1 cellular context compared by ENCODE assay signal in the genomic region with DNA sequence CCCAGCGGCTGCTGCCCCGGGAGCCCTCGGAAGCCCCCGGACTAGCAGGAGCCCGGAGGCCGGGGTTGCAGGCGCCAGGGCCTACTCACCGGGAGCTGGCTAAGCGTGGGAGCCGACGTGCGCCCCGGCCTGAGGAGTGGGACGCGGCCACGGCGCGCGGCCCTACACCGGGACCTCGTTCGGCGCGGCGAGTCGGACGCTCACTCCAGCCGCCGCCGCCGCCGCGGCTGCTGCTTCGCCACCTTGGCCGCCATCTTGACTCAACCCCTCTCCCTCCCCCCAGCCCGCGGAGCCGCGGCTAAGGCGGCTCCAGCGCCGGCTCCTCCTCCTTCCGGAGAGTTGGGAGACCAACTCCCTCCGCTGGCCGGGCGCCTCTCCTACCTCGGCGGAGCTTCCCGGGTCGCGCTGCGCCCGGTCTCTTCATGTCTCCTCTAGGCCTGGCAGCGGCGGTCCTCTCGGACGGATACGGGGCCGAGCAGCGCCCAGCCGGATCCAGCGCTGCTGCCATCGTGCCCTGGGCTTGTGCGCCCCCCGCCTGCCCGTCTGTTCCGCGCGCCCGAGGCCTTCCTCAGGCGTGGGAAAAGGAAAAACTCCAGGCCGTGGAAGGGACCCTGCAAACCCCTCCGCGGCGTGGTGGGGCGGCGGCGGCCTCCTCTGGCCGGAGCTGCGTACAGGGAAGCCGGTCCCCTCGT.
A peak's percentile ranks its signal among the peaks of the same experiment; 100 is the strongest.
TF ChIP-seq lines count a peak whose summit lies in the region.

NCOR1 (minus strand) TSS at position 262 of the 692 bp plus-strand sequence. CDS start 20,965 bp downstream, outside the sequence.

TF ChIP-seq in HepG2, 621 proteins besides CTCF, POLR2A, EP300 and RAD21 (continued from another document and continues in another):
- TF ChIP-seq PHF20 (CRISPR knock-in tag; IDR thresholded peaks at IDR 0.05) (peak; percentile 73; the same call in 1 of the 2 replicates), HOXA9 (CRISPR knock-in tag; IDR thresholded peaks at IDR 0.05; ENCODE audit: borderline replicate concordance) (peak; percentile 48; the same call in 1 of the 2 replicates), HES4 (CRISPR knock-in tag; IDR thresholded peaks at IDR 0.05; ENCODE audit: borderline replicate concordance) (peak; percentile 57), ZSCAN29 (CRISPR knock-in tag; conservative IDR thresholded peaks at IDR 0.05) (0 out of 2 replicates have a peak, but pooled peaks have one; percentile 14), ZNF335 (CRISPR knock-in tag; IDR thresholded peaks at IDR 0.05) (peak; percentile 68; the same call in 1 of the 2 replicates), TGIF2 (CRISPR knock-in tag; IDR thresholded peaks at IDR 0.05) (peak; percentile 45), YY1 (IDR thresholded peaks at IDR 0.05; ENCODE audit: insufficient read depth, insufficient replicate concordance, low read depth, low read length) (peak; percentile 97), ZNF605 (CRISPR knock-in tag; IDR thresholded peaks at IDR 0.05) (peak; percentile 96; the same call in 1 of the 2 replicates), ZFAT (CRISPR knock-in tag; conservative IDR thresholded peaks at IDR 0.05) (0 out of 2 replicates have a peak, but pooled peaks have one; percentile 53), ZNF333 (CRISPR knock-in tag; IDR thresholded peaks at IDR 0.05; ENCODE audit: borderline replicate concordance) (peak; percentile 94), YEATS2 (CRISPR knock-in tag; IDR thresholded peaks at IDR 0.05; ENCODE audit: borderline replicate concordance) (peak; percentile 81), ZBTB21 (CRISPR knock-in tag; IDR thresholded peaks at IDR 0.05) (0 out of 2 replicates have a peak, but pooled peaks have one; percentile 25), ZNF792 (CRISPR knock-in tag; IDR thresholded peaks at IDR 0.05) (peak; percentile 55; the same call in 1 of the 2 replicates), ZNF256 (CRISPR knock-in tag; conservative IDR thresholded peaks at IDR 0.05) (no peak), ZNF143 (CRISPR knock-in tag; IDR thresholded peaks at IDR 0.05) (peak; percentile 42; the same call in 1 of the 2 replicates), MAZ (IDR thresholded peaks at IDR 0.05; ENCODE audit: borderline replicate concordance, low read depth, low read length) (peak; percentile 62; the same call in 1 of the 2 replicates), MAZ (CRISPR knock-in tag; IDR thresholded peaks at IDR 0.05; ENCODE audit: low read depth) (peak; percentile 76; the same call in 1 of the 2 replicates), ZBTB39 (CRISPR knock-in tag; IDR thresholded peaks at IDR 0.05) (0 out of 2 replicates have a peak, but pooled peaks have one; percentile 61), ZC3H4 (CRISPR knock-in tag; IDR thresholded peaks at IDR 0.05; ENCODE audit: borderline replicate concordance) (no peak), THRA (CRISPR knock-in tag; IDR thresholded peaks at IDR 0.05; ENCODE audit: borderline replicate concordance) (peak; percentile 33; the same call in 1 of the 2 replicates), SIX1 (CRISPR knock-in tag; IDR thresholded peaks at IDR 0.05; ENCODE audit: borderline replicate concordance) (no peak; the same call in 1 of the 2 replicates), ARID5B (CRISPR knock-in tag; IDR thresholded peaks at IDR 0.05) (peak; percentile 42), ZNF205 (CRISPR knock-in tag; IDR thresholded peaks at IDR 0.05) (0 out of 2 replicates have a peak, but pooled peaks have one; percentile 71), DR1 (CRISPR knock-in tag; IDR thresholded peaks at IDR 0.05) (peak; percentile 46; the same call in 1 of the 2 replicates), ARNTL (CRISPR knock-in tag; IDR thresholded peaks at IDR 0.05) (peak; percentile 11; the same call in 1 of the 2 replicates), AKAP8 (CRISPR knock-in tag; IDR thresholded peaks at IDR 0.05) (no peak), ZNF441 (CRISPR knock-in tag; IDR thresholded peaks at IDR 0.05; ENCODE audit: borderline replicate concordance) (peak; percentile 61; the same call in 1 of the 2 replicates), KMT2A (CRISPR knock-in tag; IDR thresholded peaks at IDR 0.05) (peak; percentile 73), ZNF766 (CRISPR knock-in tag; IDR thresholded peaks at IDR 0.05; ENCODE audit: borderline replicate concordance) (peak; percentile 79), HIVEP1 (CRISPR knock-in tag; IDR thresholded peaks at IDR 0.05) (peak; percentile 75; the same call in 1 of the 2 replicates), MEIS1 (CRISPR knock-in tag; IDR thresholded peaks at IDR 0.05; ENCODE audit: borderline replicate concordance) (peak; percentile 23; the same call in 1 of the 2 replicates), ETV6 (CRISPR knock-in tag; conservative IDR thresholded peaks at IDR 0.05) (0 out of 2 replicates have a peak, but pooled peaks have one; percentile 26), KDM3A (CRISPR knock-in tag; IDR thresholded peaks at IDR 0.05; ENCODE audit: low read depth) (peak; percentile 92), KLF13 (CRISPR knock-in tag; IDR thresholded peaks at IDR 0.05) (peak; percentile 79; the same call in 1 of the 2 replicates), ZNF547 (CRISPR knock-in tag; IDR thresholded peaks at IDR 0.05) (peak; percentile 24; the same call in 1 of the 2 replicates), GATAD2A (CRISPR knock-in tag; IDR thresholded peaks at IDR 0.05) (peak; percentile 76)
- TF ChIP-seq, protein P1, sequence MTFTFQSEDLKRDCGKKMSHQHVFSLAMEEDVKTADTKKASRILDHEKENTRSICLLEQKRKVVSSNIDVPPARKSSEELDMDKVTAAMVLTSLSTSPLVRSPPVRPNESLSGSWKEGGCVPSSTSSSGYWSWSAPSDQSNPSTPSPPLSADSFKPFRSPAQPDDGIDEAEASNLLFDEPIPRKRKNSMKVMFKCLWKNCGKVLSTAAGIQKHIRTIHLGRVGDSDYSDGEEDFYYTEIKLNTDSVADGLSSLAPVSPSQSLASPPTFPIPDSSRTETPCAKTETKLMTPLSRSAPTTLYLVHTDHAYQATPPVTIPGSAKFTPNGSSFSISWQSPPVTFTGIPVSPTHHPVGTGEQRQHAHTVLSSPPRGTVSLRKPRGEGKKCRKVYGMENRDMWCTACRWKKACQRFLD (CRISPR knock-in tag; IDR thresholded peaks at IDR 0.05; ENCODE audit: borderline replicate concordance): no peak; the same call in 1 of the 2 replicates
- TF ChIP-seq, protein P2, sequence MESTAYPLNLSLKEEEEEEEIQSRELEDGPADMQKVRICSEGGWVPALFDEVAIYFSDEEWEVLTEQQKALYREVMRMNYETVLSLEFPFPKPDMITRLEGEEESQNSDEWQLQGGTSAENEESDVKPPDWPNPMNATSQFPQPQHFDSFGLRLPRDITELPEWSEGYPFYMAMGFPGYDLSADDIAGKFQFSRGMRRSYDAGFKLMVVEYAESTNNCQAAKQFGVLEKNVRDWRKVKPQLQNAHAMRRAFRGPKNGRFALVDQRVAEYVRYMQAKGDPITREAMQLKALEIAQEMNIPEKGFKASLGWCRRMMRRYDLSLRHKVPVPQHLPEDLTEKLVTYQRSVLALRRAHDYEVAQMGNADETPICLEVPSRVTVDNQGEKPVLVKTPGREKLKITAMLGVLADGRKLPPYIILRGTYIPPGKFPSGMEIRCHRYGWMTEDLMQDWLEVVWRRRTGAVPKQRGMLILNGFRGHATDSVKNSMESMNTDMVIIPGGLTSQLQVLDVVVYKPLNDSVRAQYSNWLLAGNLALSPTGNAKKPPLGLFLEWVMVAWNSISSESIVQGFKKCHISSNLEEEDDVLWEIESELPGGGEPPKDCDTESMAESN (CRISPR knock-in tag; conservative IDR thresholded peaks at IDR 0.05): peak; percentile 63; the same call in 1 of the 2 replicates
- TF ChIP-seq, protein P3, sequence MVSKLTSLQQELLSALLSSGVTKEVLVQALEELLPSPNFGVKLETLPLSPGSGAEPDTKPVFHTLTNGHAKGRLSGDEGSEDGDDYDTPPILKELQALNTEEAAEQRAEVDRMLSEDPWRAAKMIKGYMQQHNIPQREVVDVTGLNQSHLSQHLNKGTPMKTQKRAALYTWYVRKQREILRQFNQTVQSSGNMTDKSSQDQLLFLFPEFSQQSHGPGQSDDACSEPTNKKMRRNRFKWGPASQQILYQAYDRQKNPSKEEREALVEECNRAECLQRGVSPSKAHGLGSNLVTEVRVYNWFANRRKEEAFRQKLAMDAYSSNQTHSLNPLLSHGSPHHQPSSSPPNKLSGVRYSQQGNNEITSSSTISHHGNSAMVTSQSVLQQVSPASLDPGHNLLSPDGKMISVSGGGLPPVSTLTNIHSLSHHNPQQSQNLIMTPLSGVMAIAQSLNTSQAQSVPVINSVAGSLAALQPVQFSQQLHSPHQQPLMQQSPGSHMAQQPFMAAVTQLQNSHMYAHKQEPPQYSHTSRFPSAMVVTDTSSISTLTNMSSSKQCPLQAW (CRISPR knock-in tag; IDR thresholded peaks at IDR 0.05): peak; percentile 57; the same call in 1 of the 2 replicates
- TF ChIP-seq, protein P4, sequence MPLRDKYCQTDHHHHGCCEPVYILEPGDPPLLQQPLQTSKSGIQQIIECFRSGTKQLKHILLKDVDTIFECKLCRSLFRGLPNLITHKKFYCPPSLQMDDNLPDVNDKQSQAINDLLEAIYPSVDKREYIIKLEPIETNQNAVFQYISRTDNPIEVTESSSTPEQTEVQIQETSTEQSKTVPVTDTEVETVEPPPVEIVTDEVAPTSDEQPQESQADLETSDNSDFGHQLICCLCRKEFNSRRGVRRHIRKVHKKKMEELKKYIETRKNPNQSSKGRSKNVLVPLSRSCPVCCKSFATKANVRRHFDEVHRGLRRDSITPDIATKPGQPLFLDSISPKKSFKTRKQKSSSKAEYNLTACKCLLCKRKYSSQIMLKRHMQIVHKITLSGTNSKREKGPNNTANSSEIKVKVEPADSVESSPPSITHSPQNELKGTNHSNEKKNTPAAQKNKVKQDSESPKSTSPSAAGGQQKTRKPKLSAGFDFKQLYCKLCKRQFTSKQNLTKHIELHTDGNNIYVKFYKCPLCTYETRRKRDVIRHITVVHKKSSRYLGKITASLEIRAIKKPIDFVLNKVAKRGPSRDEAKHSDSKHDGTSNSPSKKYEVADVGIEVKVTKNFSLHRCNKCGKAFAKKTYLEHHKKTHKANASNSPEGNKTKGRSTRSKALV (CRISPR knock-in tag; IDR thresholded peaks at IDR 0.05): no peak
- TF ChIP-seq, protein P5, sequence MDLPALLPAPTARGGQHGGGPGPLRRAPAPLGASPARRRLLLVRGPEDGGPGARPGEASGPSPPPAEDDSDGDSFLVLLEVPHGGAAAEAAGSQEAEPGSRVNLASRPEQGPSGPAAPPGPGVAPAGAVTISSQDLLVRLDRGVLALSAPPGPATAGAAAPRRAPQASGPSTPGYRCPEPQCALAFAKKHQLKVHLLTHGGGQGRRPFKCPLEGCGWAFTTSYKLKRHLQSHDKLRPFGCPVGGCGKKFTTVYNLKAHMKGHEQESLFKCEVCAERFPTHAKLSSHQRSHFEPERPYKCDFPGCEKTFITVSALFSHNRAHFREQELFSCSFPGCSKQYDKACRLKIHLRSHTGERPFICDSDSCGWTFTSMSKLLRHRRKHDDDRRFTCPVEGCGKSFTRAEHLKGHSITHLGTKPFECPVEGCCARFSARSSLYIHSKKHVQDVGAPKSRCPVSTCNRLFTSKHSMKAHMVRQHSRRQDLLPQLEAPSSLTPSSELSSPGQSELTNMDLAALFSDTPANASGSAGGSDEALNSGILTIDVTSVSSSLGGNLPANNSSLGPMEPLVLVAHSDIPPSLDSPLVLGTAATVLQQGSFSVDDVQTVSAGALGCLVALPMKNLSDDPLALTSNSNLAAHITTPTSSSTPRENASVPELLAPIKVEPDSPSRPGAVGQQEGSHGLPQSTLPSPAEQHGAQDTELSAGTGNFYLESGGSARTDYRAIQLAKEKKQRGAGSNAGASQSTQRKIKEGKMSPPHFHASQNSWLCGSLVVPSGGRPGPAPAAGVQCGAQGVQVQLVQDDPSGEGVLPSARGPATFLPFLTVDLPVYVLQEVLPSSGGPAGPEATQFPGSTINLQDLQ (CRISPR knock-in tag; IDR thresholded peaks at IDR 0.05): peak; percentile 90; the same call in 1 of the 2 replicates
